14 cellular contexts compared by ENCODE assay signal in genomic region chr21:29343517-29343916, GRCh38. TPM values are rescaled to one million over a fixed set of nuclear protein-coding genes. Genes with fewer than 3 reads are reported as not detected.
DNase-seq lines count a peak whose midpoint lies in the region; ATAC-seq, FAIRE-seq and TF ChIP-seq lines count a peak whose summit lies in the region.
"Had no signal": no experiment of that assay in that cellular context is flagged by ENCODE, and none has a peak within 500 bp of the region (broad histone marks: within the 10 kb centered on the region; RNA-seq: fewer than 3 reads in every experiment).

No MANE protein-coding gene starts in this region.

- 34% methylated on average over 4 of the region's 4 CpGs for WGBS in smooth muscle cell (ENCODE audit: low lambda C conversion rate)
- 88 to 91% methylated on average over 2 to 4 of the region's 4 CpGs for WGBS in endodermal cell (ENCODE audit: insufficient coverage in 1 of 2, insufficient read length in 1 of 2), 2 experiments

- H3K9me3 Mint-ChIP-seq in endodermal cell: no peaks in the 10 kb centered on the region
- H3K9me3 Mint-ChIP-seq: activated naive CD4-positive, alpha-beta T cell treated with anti-CD3 and anti-CD28 coated beads for 36 hours had no signal

- peak overlapping the region; percentile 79 for H3K4me2 ChIP-seq in smooth muscle cell

- H3K27me3 ChIP-seq in smooth muscle cell (ENCODE audit: low read depth) (no peaks in the 10 kb centered on the region), endodermal cell (ENCODE audit: control insufficient read depth, insufficient read depth, low read length, poor library complexity, severe bottlenecking) (no peaks in the 10 kb centered on the region)

- ATAC-seq in GM18520 (IDR thresholded peaks at IDR 0.05; ENCODE audit: unreplicated experiment): no peak

- H3K27me3 Mint-ChIP-seq in endodermal cell (ENCODE audit: insufficient read depth): no peaks in the 10 kb centered on the region
- H3K27me3 Mint-ChIP-seq: type B pancreatic cell had no signal

- peak; percentile 31 for FAIRE-seq in GM18507 (lab: Jason Lieb, UNC)

- H3K4me1 ChIP-seq in smooth muscle cell (ENCODE audit: low read depth) (peaks cover 19% of the 10 kb centered on the region), endodermal cell (ENCODE audit: control insufficient read depth, insufficient read depth, low read length) (peaks cover 3% of the 10 kb centered on the region)

- H4K20me1 ChIP-seq in smooth muscle cell (ENCODE audit: low read depth): peaks cover 18% of the 10 kb centered on the region

- H3K9me3 ChIP-seq in smooth muscle cell (replicated peaks; ENCODE audit: low read depth): no peaks in the 10 kb centered on the region
- H3K9me3 ChIP-seq in endodermal cell (ENCODE audit: control insufficient read depth, low read length): no peaks in the 10 kb centered on the region

- peaks cover 33% of the 10 kb centered on the region for H3K79me2 ChIP-seq in smooth muscle cell (ENCODE audit: low read depth)

- H3F3A ChIP-seq in smooth muscle cell (ENCODE audit: low read depth): peaks cover 8% of the 10 kb centered on the region

- H3K4me3 ChIP-seq in smooth muscle cell (no peak overlapping the region), endodermal cell (ENCODE audit: low read length) (no peak overlapping the region)

- no peak for DNase-seq in GM18507 (ENCODE audit: extremely low spot score, insufficient read length, low read depth)
- DNase-seq in amniotic epithelial cell (ENCODE audit: low read depth): peak; percentile 97
- DNase-seq in hepatic stellate cell (ENCODE audit: low spot score): peak; percentile 55
- DNase-seq in smooth muscle cell (lab: John Stamatoyannopoulos, UW; ENCODE audit: unreplicated experiment): no peak
- no peak for DNase-seq in 8988T
- no peak for DNase-seq in germinal center (ENCODE audit: low spot score)
- no peak for DNase-seq in endodermal cell
- DNase-seq: activated CD4-positive, alpha-beta T cell treated with anti-CD3 and anti-CD28 coated beads for 48 hours; activated naive CD4-positive, alpha-beta T cell treated with anti-CD3 and anti-CD28 coated beads for 36 hours; NCI-H1048; NCI-H82; posterior cingulate gyrus had no signal

- TF ChIP-seq CTCF in smooth muscle cell (IDR thresholded peaks at IDR 0.05; ENCODE audit: borderline replicate concordance, insufficient read depth, poor library complexity, severe bottlenecking) (no peak), endodermal cell (conservative IDR thresholded peaks at IDR 0.05) (no peak)

- no peak overlapping the region for H2AFZ ChIP-seq in smooth muscle cell (ENCODE audit: low read depth)

- H3K9ac ChIP-seq in smooth muscle cell (ENCODE audit: low read depth): peak overlapping the region; percentile 61
- H3K9ac ChIP-seq in endodermal cell (ENCODE audit: extremely low read depth, low read length, poor library complexity, severe bottlenecking): no peak overlapping the region

- no peak overlapping the region for H3K4me3 Mint-ChIP-seq in endodermal cell
- H3K4me3 Mint-ChIP-seq: activated naive CD4-positive, alpha-beta T cell treated with anti-CD3 and anti-CD28 coated beads for 36 hours; type B pancreatic cell had no signal

- peaks cover 13% of the 10 kb centered on the region for H3K36me3 Mint-ChIP-seq in endodermal cell (ENCODE audit: low read depth)

- peaks cover 20% of the 10 kb centered on the region for H3K4me1 Mint-ChIP-seq in endodermal cell

- H3K27ac Mint-ChIP-seq in endodermal cell: no peak overlapping the region
- H3K27ac Mint-ChIP-seq: activated naive CD4-positive, alpha-beta T cell treated with anti-CD3 and anti-CD28 coated beads for 36 hours had no signal

- H3K27ac ChIP-seq in smooth muscle cell (ENCODE audit: low read depth) (peak overlapping the region; percentile 90), endodermal cell (ENCODE audit: low read depth, low read length) (no peak overlapping the region)

- H3K36me3 ChIP-seq in smooth muscle cell (ENCODE audit: low read depth): peaks cover 5% of the 10 kb centered on the region
- peaks cover 24% of the 10 kb centered on the region for H3K36me3 ChIP-seq in endodermal cell (ENCODE audit: control insufficient read depth, insufficient read depth, low read length)

RNA-seq across cellular contexts. Expression of gene BACH1, which starts 44.8 kb away (rescaled TPM):
- total RNA-seq in smooth muscle cell: 103 and 113 TPM in 2 replicates
- polyA plus RNA-seq in smooth muscle cell: 26.3 and 29.5 TPM in 2 replicates
- total RNA-seq in endodermal cell: 10 to 100 TPM; 61.3 to 64.9 TPM
- polyA plus RNA-seq in endodermal cell (2013, experiment 1 of 2): 29.5 TPM
- 28.6 TPM for polyA plus RNA-seq in endodermal cell (2013, experiment 2 of 2)

Comparison
In these comparisons a context has a peak if more than half of its experiments do, and no peak if none do; other contexts are left out.
1. DNase-seq: peak in amniotic epithelial cell (single experiment) and hepatic stellate cell (single experiment); none in GM18507 (single experiment), smooth muscle cell (single experiment), 8988T (single experiment), germinal center (single experiment) and endodermal cell (single experiment).